8 cellular contexts compared by ENCODE assay signal in genomic region chr21:33380483-33380998, GRCh38. TPM values are rescaled to one million over a fixed set of nuclear protein-coding genes. Genes with fewer than 3 reads are reported as not detected.
DNase-seq lines count a peak whose midpoint lies in the region; ATAC-seq, FAIRE-seq and TF ChIP-seq lines count a peak whose summit lies in the region.

No MANE protein-coding gene starts in this region.

- H3K9me3 Mint-ChIP-seq in Calu3 (ENCODE audit: low read depth, unreplicated experiment) = no peaks in the 10 kb centered on the region

- H3K4me2 ChIP-seq in Karpas-422 (ENCODE audit: low read depth, low read length, poor library complexity, severe bottlenecking) = peak overlapping the region; percentile 32
- peak overlapping the region; percentile 51 for H3K4me2 ChIP-seq in HepG2 (ENCODE audit: low read depth, low read length)

- no peaks in the 10 kb centered on the region for H3K27me3 Mint-ChIP-seq in Calu3 (ENCODE audit: unreplicated experiment)

- POLR2A ChIA-PET in HepG2 (lab: Yijun Ruan, JAX) = interaction anchor here (1.2 to 3.4 kb wide), 4 partner anchors 24 to 64 kb away, joined by 3 to 18 read pairs (median 6); partner anchors contain the start of gene IFNAR1

- ATAC-seq in GM21529 (IDR thresholded peaks at IDR 0.05; ENCODE audit: unreplicated experiment) (peak; percentile 58), HepG2 (peak; percentile 72)

- no peaks in the 10 kb centered on the region for H3K36me3 ChIP-seq in Karpas-422 (ENCODE audit: insufficient read depth, low read length)
- no peaks in the 10 kb centered on the region for H3K36me3 ChIP-seq in bronchial epithelial cell (ENCODE audit: control insufficient read depth, insufficient read depth, low read length)
- H3K36me3 ChIP-seq in HepG2 (replicated peaks in 1 of 2; ENCODE audit: control insufficient read depth in 1 of 2, insufficient read depth in 2 of 2, low read length in 2 of 2) = no peaks in the 10 kb centered on the region
- H3K36me3 ChIP-seq in H7 (replicated peaks; ENCODE audit: control insufficient read depth, insufficient read depth, low read length) = no peaks in the 10 kb centered on the region

- peaks cover 10% of the 10 kb centered on the region for H3K36me3 Mint-ChIP-seq in Calu3 (ENCODE audit: insufficient read depth, unreplicated experiment)

- CTCF ChIA-PET in Calu3 (lab: Charles Lee) = interaction anchor here (0.6 to 1.9 kb wide), 3 partner anchors 19 to 64 kb away, joined by 3 to 16 read pairs (median 3); no protein-coding TSS in a partner anchor
- CTCF ChIA-PET in HepG2 (lab: Yijun Ruan, JAX; ENCODE audit: low intra/inter-chr PET ratio, low total read pairs) = no interaction called here

- H4K20me1 ChIP-seq in Karpas-422 (ENCODE audit: insufficient read depth, low read depth, low read length) = no peaks in the 10 kb centered on the region
- no peaks in the 10 kb centered on the region for H4K20me1 ChIP-seq in HepG2 (ENCODE audit: insufficient read depth, low read length)

- TF ChIP-seq RAD21 in HepG2 (CRISPR knock-in tag; IDR thresholded peaks at IDR 0.05) = no peak

- no peak overlapping the region for H3K4me3 Mint-ChIP-seq in Calu3 (ENCODE audit: low read depth, unreplicated experiment)

- DNase-seq in Calu3 = peak; percentile 93
- peak; percentile 88 for DNase-seq in Karpas-422
- DNase-seq in activated CD4-positive, CD25-positive, alpha-beta regulatory T cell (lab: John Stamatoyannopoulos, UW) = peak; percentile 63 to 73 (median 68)
- peak; percentile 97 for DNase-seq in bronchial epithelial cell (ENCODE audit: low read depth)
- peak; percentile 75 for DNase-seq in HepG2 (ENCODE audit: low spot score)
- peak; percentile 87 to 89 (median 88) for DNase-seq in stimulated activated CD4-positive, alpha-beta T cell treated with anti-CD3 and anti-CD28 coated beads, TNF-alpha, amount 100 ng/mL, for 48 hours (ENCODE audit: low read depth in 3 of 3)
- no peak for DNase-seq in H7

- H3K79me2 ChIP-seq in Karpas-422 (ENCODE audit: low read length) (no peaks in the 10 kb centered on the region), HepG2 (ENCODE audit: insufficient read depth, low read length) (no peaks in the 10 kb centered on the region)

- H3K9ac ChIP-seq in Karpas-422 (ENCODE audit: low read length) (peak overlapping the region; percentile 22), HepG2 (ENCODE audit: insufficient read depth, low read depth, low read length) (no peak overlapping the region)

- peak overlapping the region; percentile 74 for H3K27ac Mint-ChIP-seq in Calu3 (ENCODE audit: unreplicated experiment)

- H3K4me1 ChIP-seq in Karpas-422 (ENCODE audit: low read length) = peaks cover 52% of the 10 kb centered on the region
- peaks cover 57% of the 10 kb centered on the region for H3K4me1 ChIP-seq in HepG2 (ENCODE audit: insufficient read depth, low read length)

- WGBS in HepG2 (ENCODE audit: low lambda C conversion rate) = 31% methylated on average over 3 of the region's 11 CpGs

- no peaks in the 10 kb centered on the region for H3K9me2 ChIP-seq in Karpas-422 (replicated peaks; ENCODE audit: insufficient read depth, low read length)

- H3K4me3 ChIP-seq in Karpas-422 (ENCODE audit: low read length) (peak overlapping the region; percentile 9; the same call in 1 of the 2 replicates), bronchial epithelial cell (ENCODE audit: low read depth, low read length) (no peak overlapping the region), HepG2 (replicated peaks in 1 of 3; ENCODE audit: insufficient read depth in 1 of 3, low read depth in 2 of 3, low read length in 3 of 3) (peak overlapping the region in 1 of 3 experiments; percentile 15; a peak in 1 of 6 replicates), H7 (ENCODE audit: insufficient read depth, low read depth, low read length) (no peak overlapping the region)

- H3K27me3 ChIP-seq in Karpas-422 (ENCODE audit: low read length) (no peaks in the 10 kb centered on the region), bronchial epithelial cell (ENCODE audit: control insufficient read depth, insufficient read depth, low read length) (no peaks in the 10 kb centered on the region), HepG2 (ENCODE audit: control insufficient read depth in 1 of 2, insufficient read depth in 2 of 2, low read length in 2 of 2) (no peaks in the 10 kb centered on the region), H7 (ENCODE audit: control insufficient read depth, insufficient read depth, low read length) (peaks cover 2% of the 10 kb centered on the region; the same call in 1 of the 2 replicates)

- BruUV-seq in Calu3 (replicated peaks; lab: Mats Ljungman, UMichigan) (no TSS peak), HepG2 (replicated peaks; lab: Mats Ljungman, UMichigan) (no TSS peak)

- TF ChIP-seq CTCF in Calu3 (IDR thresholded peaks at IDR 0.05; ENCODE audit: unreplicated experiment) (no peak), bronchial epithelial cell (IDR thresholded peaks at IDR 0.05; ENCODE audit: insufficient read depth, low read length, severe bottlenecking) (no peak), HepG2 (CRISPR knock-in tag; IDR thresholded peaks at IDR 0.05) (no peak)

- peak overlapping the region; percentile 30 for H3K27ac ChIP-seq in Karpas-422 (ENCODE audit: low read length)
- H3K27ac ChIP-seq in HepG2 (ENCODE audit: extremely low read length, insufficient read depth, low read length) = no peak overlapping the region

- FAIRE-seq in bronchial epithelial cell (lab: Jason Lieb, UNC) (peak; percentile 92), HepG2 (lab: Jason Lieb, UNC) (no peak)

- in situ Hi-C loops in HepG2 (cut with HindIII; ENCODE audit: extremely low pct_ligation_motif_present, low pct_unique_long_range_greater_than_20kb) = no loop called here

- peak overlapping the region; percentile 87 for H2AFZ ChIP-seq in Karpas-422 (ENCODE audit: low read length)
- H2AFZ ChIP-seq in HepG2 (ENCODE audit: low read length) = no peak overlapping the region

- intact Hi-C loops in Calu3 (cut with micrococcal nuclease; ENCODE audit: unreplicated experiment) (loop anchor here (5.0 kb wide), 1 partner anchor 37 kb away; no protein-coding TSS in a partner anchor), HepG2 (cut with micrococcal nuclease; ENCODE audit: unreplicated experiment) (no loop called here)

- peaks cover 18% of the 10 kb centered on the region for H3K4me1 Mint-ChIP-seq in Calu3 (ENCODE audit: low read depth, unreplicated experiment)

- H3K9me3 ChIP-seq in Karpas-422 (ENCODE audit: low read length) (no peaks in the 10 kb centered on the region), HepG2 (ENCODE audit: low read length) (no peaks in the 10 kb centered on the region)

- TF ChIP-seq EP300 in HepG2 (IDR thresholded peaks at IDR 0.05; ENCODE audit: low read depth in 2 of 2, low read length in 2 of 2) (0 out of 4 replicates have a peak, but pooled peaks of 1 of the 2 experiments have one; percentile 6), HepG2 (CRISPR knock-in tag; IDR thresholded peaks at IDR 0.05; ENCODE audit: borderline replicate concordance) (no peak)

- TF ChIP-seq POLR2A in HepG2 (IDR thresholded peaks at IDR 0.05; ENCODE audit: insufficient read depth in 1 of 2, low read depth in 2 of 2, low read length in 2 of 2) = no peak

RNA-seq across cellular contexts. Expression of gene IFNGR2, which starts 22.7 kb away (rescaled TPM):
- total RNA-seq in Calu3 (2022) (58.1 and 59.8 TPM in 2 replicates), bronchial epithelial cell (42.4 and 56.8 TPM in 2 replicates), HepG2 (2016; rRNA removed; fragmentation: Illumina TruSeq; extraction: Trizol) (50.3 and 61.3 TPM in 2 replicates)
- total RNA-seq in Karpas-422 (2014; rRNA removed; shearing (Covaris generic); ENCODE audit: low replicate concordance) = 30.4 and 52.1 TPM in 2 replicates
- 140 and 148 TPM in 2 replicates for total RNA-seq in HepG2 (2016; cell fraction: cytosol; rRNA removed; fragmentation: Illumina TruSeq; extraction: Trizol; ENCODE audit: low read depth)
- total RNA-seq in HepG2 (2016; cell fraction: insoluble cytoplasmic fraction; rRNA removed; fragmentation: Illumina TruSeq; extraction: Trizol) = 49.5 and 63.1 TPM in 2 replicates
- total RNA-seq in HepG2 (2016; cell fraction: membrane; rRNA removed; fragmentation: Illumina TruSeq; extraction: Trizol) = 200 and 205 TPM in 2 replicates
- total RNA-seq in HepG2 (2016; cell fraction: nucleus; rRNA removed; fragmentation: Illumina TruSeq; extraction: Trizol) = 31.5 and 38.1 TPM in 2 replicates
- 107 and 117 TPM in 2 replicates for polyA plus RNA-seq in HepG2 (2011; rRNA removed)
- 81.1 and 96.5 TPM in 2 replicates for polyA plus RNA-seq in HepG2 (2011; cell fraction: cytosol; rRNA removed)
- 29.9 and 35.2 TPM in 2 replicates for polyA plus RNA-seq in HepG2 (2011; cell fraction: nucleus; rRNA removed)
- polyA plus RNA-seq in HepG2 (2012) = 58.6 and 61.4 TPM in 2 replicates
- 168 and 186 TPM in 2 replicates for polyA plus RNA-seq in HepG2 (2016; cell fraction: cytosol; fragmentation: Illumina TruSeq; extraction: Trizol; ENCODE audit: low read depth)
- 61.0 and 68.1 TPM in 2 replicates for polyA plus RNA-seq in HepG2 (2016; cell fraction: insoluble cytoplasmic fraction; fragmentation: Illumina TruSeq; extraction: Trizol; ENCODE audit: low read depth)
- polyA plus RNA-seq in HepG2 (2016; cell fraction: membrane; fragmentation: Illumina TruSeq; extraction: Trizol; ENCODE audit: low read depth) = 212 and 216 TPM in 2 replicates
- polyA plus RNA-seq in HepG2 (2016; cell fraction: nucleus; fragmentation: Illumina TruSeq; extraction: Trizol; ENCODE audit: insufficient read depth, low read depth) = 64.8 and 65.1 TPM in 2 replicates
- 86.4 and 152 TPM in 2 replicates for polyA minus RNA-seq in HepG2 (2011; rRNA and poly(A)+ RNA removed; ENCODE audit: low replicate concordance)
- 57.1 and 57.5 TPM in 2 replicates for polyA minus RNA-seq in HepG2 (2011; cell fraction: cytosol; rRNA and poly(A)+ RNA removed)
- polyA minus RNA-seq in HepG2 (2011; cell fraction: nucleus; rRNA and poly(A)+ RNA removed) = 23.6 and 27.8 TPM in 2 replicates
- 37.8 and 46.1 TPM in 2 replicates for total RNA-seq in H7 (2014; rRNA removed; shearing (Covaris generic))

RNA-seq across cellular contexts. Expression of gene IFNAR1, which starts 55.8 kb away (rescaled TPM):
- 32.1 and 35.2 TPM in 2 replicates for total RNA-seq in Calu3 (2022)
- 6.8 and 10.5 TPM in 2 replicates for total RNA-seq in Karpas-422 (2014; rRNA removed; shearing (Covaris generic); ENCODE audit: low replicate concordance)
- total RNA-seq in bronchial epithelial cell = 8.1 and 8.2 TPM in 2 replicates
- 9.3 and 11.2 TPM in 2 replicates for total RNA-seq in HepG2 (2016; rRNA removed; fragmentation: Illumina TruSeq; extraction: Trizol)
- total RNA-seq in HepG2 (2016; cell fraction: cytosol; rRNA removed; fragmentation: Illumina TruSeq; extraction: Trizol; ENCODE audit: low read depth) = 1.5 and 1.9 TPM in 2 replicates
- 9.5 and 10.0 TPM in 2 replicates for total RNA-seq in HepG2 (2016; cell fraction: insoluble cytoplasmic fraction; rRNA removed; fragmentation: Illumina TruSeq; extraction: Trizol)
- 7.9 and 9.1 TPM in 2 replicates for total RNA-seq in HepG2 (2016; cell fraction: membrane; rRNA removed; fragmentation: Illumina TruSeq; extraction: Trizol)
- 13.0 and 14.3 TPM in 2 replicates for total RNA-seq in HepG2 (2016; cell fraction: nucleus; rRNA removed; fragmentation: Illumina TruSeq; extraction: Trizol)
- 6.7 and 6.9 TPM in 2 replicates for polyA plus RNA-seq in HepG2 (2011; rRNA removed)
- polyA plus RNA-seq in HepG2 (2011; cell fraction: cytosol; rRNA removed) = 4.7 and 8.7 TPM in 2 replicates
- polyA plus RNA-seq in HepG2 (2011; cell fraction: nucleus; rRNA removed) = 2.7 and 2.9 TPM in 2 replicates
- 17.0 and 23.0 TPM in 2 replicates for polyA plus RNA-seq in HepG2 (2012)
- 7.3 and 7.9 TPM in 2 replicates for polyA plus RNA-seq in HepG2 (2016; cell fraction: cytosol; fragmentation: Illumina TruSeq; extraction: Trizol; ENCODE audit: low read depth)
- polyA plus RNA-seq in HepG2 (2016; cell fraction: insoluble cytoplasmic fraction; fragmentation: Illumina TruSeq; extraction: Trizol; ENCODE audit: low read depth) = 12.1 and 14.2 TPM in 2 replicates
- polyA plus RNA-seq in HepG2 (2016; cell fraction: membrane; fragmentation: Illumina TruSeq; extraction: Trizol; ENCODE audit: low read depth) = 9.1 and 10.7 TPM in 2 replicates
- polyA plus RNA-seq in HepG2 (2016; cell fraction: nucleus; fragmentation: Illumina TruSeq; extraction: Trizol; ENCODE audit: insufficient read depth, low read depth) = 14.6 and 15.2 TPM in 2 replicates
- polyA minus RNA-seq in HepG2 (2011; rRNA and poly(A)+ RNA removed; ENCODE audit: low replicate concordance) = 15.8 and 22.3 TPM in 2 replicates
- 14.0 and 18.3 TPM in 2 replicates for polyA minus RNA-seq in HepG2 (2011; cell fraction: cytosol; rRNA and poly(A)+ RNA removed)
- 17.0 and 22.1 TPM in 2 replicates for polyA minus RNA-seq in HepG2 (2011; cell fraction: nucleus; rRNA and poly(A)+ RNA removed)
- 1.2 and 1.6 TPM in 2 replicates for total RNA-seq in H7 (2014; rRNA removed; shearing (Covaris generic))
